23 cellular contexts compared by ENCODE assay signal in genomic region chr1:2502661-2503553, GRCh38. TPM values are rescaled to one million over a fixed set of nuclear protein-coding genes. Genes with fewer than 3 reads are reported as not detected.
"Had no signal": no experiment of that assay in that cellular context is flagged by ENCODE, and none has a peak within 500 bp of the region (broad histone marks: within the 10 kb centered on the region; RNA-seq: fewer than 3 reads in every experiment).

No MANE protein-coding gene starts in this region.

- H3K4me1 ChIP-seq: thyroid gland, uterus had no signal

- H3K9me3 ChIP-seq: esophagus muscularis mucosa, gastrocnemius medialis, heart right ventricle, ovary, right atrium auricular region, suprapubic skin, thyroid gland, upper lobe of left lung, uterus had no signal

- H3K9me3 Mint-ChIP-seq: dendritic cell treated with granulocyte-macrophage colony-stimulating factor and Interleukin-4, amounts not matched to agents 40 ng/mL and 50 ng/mL, for 4 days; effector memory CD8-positive, alpha-beta T cell had no signal

- FAIRE-seq: islet of Langerhans, small intestine had no signal

- H3K27ac ChIP-seq: epithelial cell of prostate, esophagus muscularis mucosa, gastrocnemius medialis, heart right ventricle, ovary, right atrium auricular region, suprapubic skin, thyroid gland, upper lobe of left lung, uterus had no signal

- H3K27ac Mint-ChIP-seq: dendritic cell treated with granulocyte-macrophage colony-stimulating factor and Interleukin-4, amounts not matched to agents 40 ng/mL and 50 ng/mL, for 4 days; naive thymus-derived CD4-positive, alpha-beta T cell had no signal

- H3K27me3 Mint-ChIP-seq: effector memory CD8-positive, alpha-beta T cell; naive thymus-derived CD4-positive, alpha-beta T cell had no signal

- H3K27me3 ChIP-seq: right atrium auricular region, thyroid gland had no signal

- DNase-seq: effector memory CD8-positive, alpha-beta T cell; gastrocnemius medialis; heart right ventricle; hypothalamus; kidney glomerular epithelial cell; naive thymus-derived CD4-positive, alpha-beta T cell; nucleus accumbens; ovary; small intestine; stimulated activated CD4-positive, alpha-beta T cell treated with anti-CD3 and anti-CD28 coated beads, Interleukin-2, amount 100 ng/mL, for 48 hours; stimulated activated naive CD8-positive, alpha-beta T cell treated with anti-CD3 and anti-CD28 coated beads, Interleukin-15, Interleukin-2, amounts not matched to agents 100 U/mL and 50 U/mL, for 24 hours; thyroid gland; uterus had no signal

- H3K4me3 ChIP-seq: esophagus muscularis mucosa, gastrocnemius medialis, heart right ventricle, ovary, right atrium auricular region, suprapubic skin, thyroid gland, upper lobe of left lung, uterus had no signal

- H3K36me3 ChIP-seq: ovary, uterus had no signal

- H3K36me3 Mint-ChIP-seq: naive thymus-derived CD4-positive, alpha-beta T cell had no signal

- H3K4me3 Mint-ChIP-seq: dendritic cell treated with granulocyte-macrophage colony-stimulating factor and Interleukin-4, amounts not matched to agents 40 ng/mL and 50 ng/mL, for 4 days; effector memory CD8-positive, alpha-beta T cell; naive thymus-derived CD4-positive, alpha-beta T cell had no signal

- ATAC-seq: effector memory CD8-positive, alpha-beta T cell; gastrocnemius medialis; heart right ventricle; naive thymus-derived CD4-positive, alpha-beta T cell; stimulated activated naive CD8-positive, alpha-beta T cell treated with anti-CD3 and anti-CD28 coated beads, Interleukin-15, Interleukin-2, amounts not matched to agents 100 U/mL and 50 U/mL, for 24 hours had no signal

RNA-seq across cellular contexts. Expression of gene PLCH2, which starts 26.8 kb away (rescaled TPM):
- total RNA-seq: gastrocnemius medialis had no signal

RNA-seq across cellular contexts. Expression of gene HES5, which starts 27.2 kb away (rescaled TPM):
- total RNA-seq: lung microvascular endothelial cell; mononuclear cell; naive thymus-derived CD4-positive, alpha-beta T cell; right atrium auricular region; thyroid gland had no signal
- polyA plus RNA-seq: liver; naive thymus-derived CD4-positive, alpha-beta T cell had no signal
